Comparison of ENCODE assay signal across 1 cellular context in genomic region chr9:86741311-86742215, GRCh38.
TF ChIP-seq lines count a peak whose summit lies in the region.

No MANE protein-coding gene starts in this region.

TF ChIP-seq in HEK293, 187 proteins besides CTCF, POLR2A, EP300 and RAD21 (continued from another document):
- TF ChIP-seq ZNF184 (tag by site-specific recombination; IDR thresholded peaks at IDR 0.05) (peak; percentile 87; the same call in 1 of the 2 replicates), ZNF514 (tag by site-specific recombination; IDR thresholded peaks at IDR 0.05) (no peak), GLIS2 (tag by site-specific recombination; IDR thresholded peaks at IDR 0.05) (peak; percentile 67; the same call in 1 of the 2 replicates), ZBTB6 (tag by site-specific recombination; IDR thresholded peaks at IDR 0.05) (no peak; the same call in 1 of the 2 replicates), ZBTB7A (tag by site-specific recombination; IDR thresholded peaks at IDR 0.05; ENCODE audit: low read depth) (no peak), ZNF707 (tag by site-specific recombination; IDR thresholded peaks at IDR 0.05) (no peak), ZSCAN18 (tag by site-specific recombination; IDR thresholded peaks at IDR 0.05) (no peak), ZNF768 (tag by site-specific recombination; IDR thresholded peaks at IDR 0.05) (peak; percentile 6; the same call in 1 of the 2 replicates), ZNF624 (tag by site-specific recombination; IDR thresholded peaks at IDR 0.05) (no peak)
TF ChIP-seq in HEK293: peak in this region for 78.
